36 cellular contexts compared by ENCODE assay signal in the genomic region with DNA sequence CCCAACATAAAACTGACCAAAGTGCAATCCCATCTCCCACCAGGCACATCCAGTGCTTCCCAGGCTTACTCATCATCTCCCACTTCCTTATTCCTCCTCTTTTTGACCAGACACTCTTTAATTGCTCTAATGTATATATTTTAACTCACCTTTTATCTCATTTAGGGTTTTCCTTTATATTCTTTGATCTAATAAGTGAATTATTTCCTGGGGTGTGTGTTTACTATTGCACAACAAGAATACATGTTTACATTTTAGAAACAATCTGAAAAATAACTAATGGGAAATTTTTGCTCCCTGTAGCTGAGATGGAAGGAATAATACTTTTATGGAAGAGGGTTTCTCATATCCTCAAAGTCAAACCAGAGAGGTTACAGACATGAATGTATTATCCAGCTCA. TPM values are rescaled to one million over a fixed set of nuclear protein-coding genes. Genes with fewer than 3 reads are reported as not detected.
"Had no signal": no experiment of that assay in that cellular context is flagged by ENCODE, and none has a peak within 500 bp of the region (broad histone marks: within the 10 kb centered on the region; RNA-seq: fewer than 3 reads in every experiment).

No MANE protein-coding gene starts in this region.

- H3K27ac ChIP-seq: brain microvascular endothelial cell, coronary artery, dorsolateral prefrontal cortex, esophagus muscularis mucosa, gastroesophageal sphincter, heart right ventricle, hepatocyte, WERI-Rb-1 had no signal

- H3K36me3 ChIP-seq: brain microvascular endothelial cell, esophagus muscularis mucosa, gastroesophageal sphincter, heart right ventricle, WERI-Rb-1 had no signal

- DNase-seq: activated B cell treated with CpG ODN at 0.5 μM for 24 hours; activated CD4-positive, alpha-beta T cell treated with anti-CD3 and anti-CD28 coated beads for 48 hours; activated CD4-positive, alpha-beta T cell treated with anti-CD3 and anti-CD28 coated beads, Interleukin-2, amount 50 U/mL, for 1 hour; activated CD4-positive, alpha-beta T cell treated with anti-CD3 and anti-CD28 coated beads, Interleukin-2, amount 50 U/mL, for 48 hours; activated CD8-positive, alpha-beta memory T cell treated with anti-CD3 and anti-CD28 coated beads for 24 hours; activated CD8-positive, alpha-beta T cell treated with anti-CD3 and anti-CD28 coated beads for 36 hours; activated effector memory CD4-positive, alpha-beta T cell treated with Interleukin-2 at 50 U/mL for 16 hours; activated gamma-delta T cell treated with Interleukin-2 at 50 U/mL for 16 hours; activated naive CD4-positive, alpha-beta T cell treated with anti-CD3 and anti-CD28 coated beads, Interleukin-2, amount 50 U/mL, for 16 hours; activated naive CD4-positive, alpha-beta T cell treated with Interleukin-2 at 50 U/mL for 16 hours; activated T-cell treated with anti-CD3 and anti-CD28 coated beads, Interleukin-2, amount 50 U/mL, for 4 hours; amniotic stem cell; anterior cingulate cortex; brain microvascular endothelial cell; dorsolateral prefrontal cortex; effector memory CD4-positive, alpha-beta T cell; endodermal cell; foreskin melanocyte; heart right ventricle; T1000; WERI-Rb-1 had no signal

- H3K4me1 Mint-ChIP-seq: activated B cell treated with CpG ODN at 0.5 μM for 24 hours; activated T-helper 17 cell treated with anti-CD3 and anti-CD28 coated beads, Interleukin-2, amount 50 U/mL, for 72 hours; central memory CD8-positive, alpha-beta T cell; endodermal cell had no signal

- ATAC-seq: activated CD4-positive, CD25-positive, alpha-beta regulatory T cell treated with anti-CD3 and anti-CD28 coated beads, Interleukin-2, amount 50 U/mL, for 24 hours; activated CD8-positive, alpha-beta T cell treated with anti-CD3 and anti-CD28 coated beads for 36 hours; activated T-cell treated with anti-CD3 and anti-CD28 coated beads, Interleukin-2, amount 50 U/mL, for 4 hours; activated T-helper 17 cell treated with anti-CD3 and anti-CD28 coated beads, Interleukin-2, amount 50 U/mL, for 72 hours; gastroesophageal sphincter; heart right ventricle had no signal

- H3K36me3 Mint-ChIP-seq: activated naive CD8-positive, alpha-beta T cell had no signal

- FAIRE-seq: astrocyte, bronchial epithelial cell had no signal

- H3K27me3 Mint-ChIP-seq: activated B cell treated with CpG ODN at 0.5 μM for 24 hours; activated CD8-positive, alpha-beta T cell treated with anti-CD3 and anti-CD28 coated beads for 36 hours; activated naive CD8-positive, alpha-beta T cell; central memory CD8-positive, alpha-beta T cell; dendritic cell treated with granulocyte-macrophage colony-stimulating factor and Interleukin-4, amounts not matched to agents 40 ng/mL and 50 ng/mL, for 4 days had no signal

- H3K27ac Mint-ChIP-seq: activated B cell treated with CpG ODN at 0.5 μM for 24 hours; activated CD8-positive, alpha-beta T cell treated with anti-CD3 and anti-CD28 coated beads for 36 hours; activated naive CD8-positive, alpha-beta T cell; activated T-helper 17 cell treated with anti-CD3 and anti-CD28 coated beads, Interleukin-2, amount 50 U/mL, for 72 hours; dendritic cell treated with granulocyte-macrophage colony-stimulating factor and Interleukin-4, amounts not matched to agents 40 ng/mL and 50 ng/mL, for 4 days; endodermal cell; T-helper 2 cell treated with Interferon-gamma antibody and Interleukin-4, amounts not matched to agents 5 μg/mL and 100 μg/mL, for 36 hours had no signal

- H3K27me3 ChIP-seq: brain microvascular endothelial cell, esophagus muscularis mucosa, gastroesophageal sphincter, heart right ventricle, hepatocyte had no signal

- H3K9me3 Mint-ChIP-seq: activated B cell treated with CpG ODN at 0.5 μM for 24 hours; activated CD8-positive, alpha-beta T cell treated with anti-CD3 and anti-CD28 coated beads for 36 hours; activated T-cell treated with anti-CD3 and anti-CD28 coated beads, Interleukin-2, amount 50 U/mL, for 4 hours; activated T-helper 17 cell treated with anti-CD3 and anti-CD28 coated beads, Interleukin-2, amount 50 U/mL, for 72 hours; central memory CD8-positive, alpha-beta T cell; dendritic cell treated with granulocyte-macrophage colony-stimulating factor and Interleukin-4, amounts not matched to agents 40 ng/mL and 50 ng/mL, for 4 days; endodermal cell; T-helper 2 cell treated with Interferon-gamma antibody and Interleukin-4, amounts not matched to agents 5 μg/mL and 100 μg/mL, for 36 hours had no signal

- H2AFZ ChIP-seq: hepatocyte had no signal

- H3K4me3 ChIP-seq: coronary artery, dorsolateral prefrontal cortex, esophagus muscularis mucosa, gastroesophageal sphincter, heart right ventricle, hepatocyte had no signal

- H3K9me3 ChIP-seq: esophagus muscularis mucosa, gastroesophageal sphincter, heart right ventricle had no signal

- H3K4me3 Mint-ChIP-seq: activated B cell treated with CpG ODN at 0.5 μM for 24 hours; activated CD8-positive, alpha-beta T cell treated with anti-CD3 and anti-CD28 coated beads for 36 hours; activated naive CD8-positive, alpha-beta T cell; activated T-cell treated with anti-CD3 and anti-CD28 coated beads, Interleukin-2, amount 50 U/mL, for 4 hours; activated T-helper 17 cell treated with anti-CD3 and anti-CD28 coated beads, Interleukin-2, amount 50 U/mL, for 72 hours; central memory CD8-positive, alpha-beta T cell; dendritic cell treated with granulocyte-macrophage colony-stimulating factor and Interleukin-4, amounts not matched to agents 40 ng/mL and 50 ng/mL, for 4 days; endodermal cell; T-helper 2 cell treated with Interferon-gamma antibody and Interleukin-4, amounts not matched to agents 5 μg/mL and 100 μg/mL, for 36 hours had no signal

- H3K79me2 ChIP-seq: hepatocyte had no signal

- H3K4me2 ChIP-seq: hepatocyte had no signal

- H3K4me1 ChIP-seq: esophagus muscularis mucosa, gastroesophageal sphincter, heart right ventricle had no signal

RNA-seq across cellular contexts. Expression of gene RHAG, which starts 18.4 kb away (rescaled TPM):
- total RNA-seq: activated B cell treated with CpG ODN at 0.5 μM for 24 hours; activated CD8-positive, alpha-beta T cell treated with anti-CD3 and anti-CD28 coated beads for 36 hours; activated T-helper 17 cell treated with anti-CD3 and anti-CD28 coated beads, Interleukin-2, amount 50 U/mL, for 72 hours; astrocyte; bronchial epithelial cell; cardiac septum; endodermal cell; epithelial cell of proximal tubule; glomerular endothelial cell; hepatocyte had no signal
- polyA plus RNA-seq: hepatocyte had no signal
